In the genomic region with DNA sequence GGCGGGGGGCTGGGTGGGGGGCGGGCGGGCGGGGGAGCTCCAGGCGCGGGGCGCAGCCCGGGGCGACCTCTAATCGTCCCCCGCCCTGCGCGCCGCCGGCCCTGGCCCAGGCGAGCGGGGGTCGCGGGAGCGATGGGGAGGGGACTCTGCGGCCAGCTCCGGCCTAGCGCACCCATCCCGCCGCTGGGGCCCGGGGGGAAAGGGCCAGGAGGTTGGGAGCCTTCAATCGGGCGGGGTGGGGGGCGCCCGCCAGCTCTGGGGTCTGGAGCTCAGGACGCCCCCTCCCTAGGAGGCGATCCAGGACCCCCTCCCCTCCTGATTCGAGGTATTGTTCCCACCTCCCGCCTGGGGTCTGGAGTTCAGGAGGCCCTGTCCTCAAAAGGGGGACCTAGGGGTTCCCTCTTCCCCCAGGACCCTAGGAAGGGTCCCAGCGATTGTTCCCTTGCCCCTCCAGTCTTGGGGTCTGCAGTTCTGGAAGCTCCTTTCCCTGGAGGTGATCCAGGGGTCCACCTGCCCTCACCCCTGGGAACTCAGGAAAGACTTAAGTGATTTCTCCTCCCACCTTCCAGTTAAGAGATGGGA, we compare ENCODE assay signal across 8 cellular contexts. TPM values are rescaled to one million over a fixed set of nuclear protein-coding genes. Genes with fewer than 3 reads are reported as not detected.
DNase-seq lines count a peak whose midpoint lies in the region; ATAC-seq, FAIRE-seq and TF ChIP-seq lines count a peak whose summit lies in the region.

No MANE protein-coding gene starts in this region.

- no peaks in the 10 kb centered on the region for H3K9me3 ChIP-seq in CD4-positive, alpha-beta T cell (ENCODE audit: control insufficient read depth, low read length)
- no peaks in the 10 kb centered on the region for H3K9me3 ChIP-seq in NT2/D1 (ENCODE audit: insufficient read depth, low read length)
- no peaks in the 10 kb centered on the region for H3K9me3 ChIP-seq in endothelial cell of umbilical vein (replicated peaks; ENCODE audit: control insufficient read depth, insufficient read depth, low read length)
- no peaks in the 10 kb centered on the region for H3K9me3 ChIP-seq in ovary

- H3K9ac ChIP-seq in NT2/D1 (ENCODE audit: insufficient read length, low read depth) (peak overlapping the region; percentile 87), endothelial cell of umbilical vein (replicated peaks; ENCODE audit: extremely low read depth, insufficient read depth, low read length) (peak overlapping the region; percentile 82)

- no TSS peak for BruUV-seq in endothelial cell of umbilical vein (replicated peaks; lab: Mats Ljungman, UMichigan)

- intact Hi-C loops in CD4-positive, alpha-beta T cell (cut with DNase I, micrococcal nuclease): no loop called here
- intact Hi-C loops in endothelial cell of umbilical vein (cut with micrococcal nuclease) (no loop called here), ovary (cut with DNase I) (no loop called here)

- H3K4me1 ChIP-seq in NT2/D1 (ENCODE audit: insufficient read depth, insufficient read length) (peaks cover 9% of the 10 kb centered on the region), endothelial cell of umbilical vein (ENCODE audit: control insufficient read depth, extremely low read depth, insufficient read depth, low read length) (peaks cover 12% of the 10 kb centered on the region), ovary (ENCODE audit: insufficient read depth) (peaks cover 8% of the 10 kb centered on the region)

- dilution Hi-C loops in endothelial cell of umbilical vein (cut with MboI; ENCODE audit: extremely low pct_ligation_motif_present, low sequenced_read_pairs): no loop called here

- peaks cover 4% of the 10 kb centered on the region for H3K79me2 ChIP-seq in endothelial cell of umbilical vein (ENCODE audit: control insufficient read depth, insufficient read depth, low read length)

- H3K27ac Mint-ChIP-seq in CD4-positive, alpha-beta T cell: no peak overlapping the region

- H3K36me3 Mint-ChIP-seq in CD4-positive, alpha-beta T cell (ENCODE audit: low read depth): no peaks in the 10 kb centered on the region

- no peak for DNase-seq in CD4-positive, alpha-beta T cell
- DNase-seq in NT2/D1 (ENCODE audit: low read depth, low spot score): no peak
- DNase-seq in endothelial cell of umbilical vein (ENCODE audit: low read depth, low spot score): no peak
- DNase-seq in ovary: peak; percentile 23 to 61 (median 51)
- DNase-seq in epidermal melanocyte (ENCODE audit: insufficient read length, low spot score): no peak
- DNase-seq in NCI-H2029 (lab: John Stamatoyannopoulos, UW): no peak

- H3K9me3 Mint-ChIP-seq in CD4-positive, alpha-beta T cell: no peaks in the 10 kb centered on the region

- H3K27me3 ChIP-seq in CD4-positive, alpha-beta T cell (ENCODE audit: control insufficient read depth, insufficient read depth, low read length): peaks cover 5% of the 10 kb centered on the region
- H3K27me3 ChIP-seq in NT2/D1 (ENCODE audit: insufficient read depth, insufficient read length) (no peaks in the 10 kb centered on the region), endothelial cell of umbilical vein (ENCODE audit: control insufficient read depth in 2 of 2, insufficient read depth in 2 of 2, low read length in 2 of 2) (peaks cover 0 to 2% of the 10 kb centered on the region in 2 experiments), ovary (no peaks in the 10 kb centered on the region)

- H3K27me3 Mint-ChIP-seq in CD4-positive, alpha-beta T cell: peaks cover 36% of the 10 kb centered on the region

- peaks cover 18% of the 10 kb centered on the region for H3K36me3 ChIP-seq in NT2/D1 (ENCODE audit: insufficient read depth, insufficient read length, low read length)
- peaks cover 0 to 11% of the 10 kb centered on the region in 2 experiments for H3K36me3 ChIP-seq in endothelial cell of umbilical vein (ENCODE audit: control insufficient read depth in 2 of 2, extremely low read depth in 1 of 2, insufficient read depth in 2 of 2, low read length in 2 of 2)
- no peaks in the 10 kb centered on the region for H3K36me3 ChIP-seq in ovary

- TF ChIP-seq POLR2A in endothelial cell of umbilical vein (IDR thresholded peaks at IDR 0.05; ENCODE audit: low read depth, low read length) (no peak), ovary (IDR thresholded peaks at IDR 0.05) (no peak)

- FAIRE-seq in endothelial cell of umbilical vein (lab: Jason Lieb, UNC): no peak

- H3K4me1 Mint-ChIP-seq in CD4-positive, alpha-beta T cell (ENCODE audit: low read depth): peaks cover 20% of the 10 kb centered on the region

- peak overlapping the region; percentile 96 for H3K4me2 ChIP-seq in endothelial cell of umbilical vein (ENCODE audit: insufficient read depth, low read length)

- H3K4me3 ChIP-seq in NT2/D1 (ENCODE audit: insufficient read length, low read depth) (peak overlapping the region; percentile 81), endothelial cell of umbilical vein (replicated peaks in 1 of 3; ENCODE audit: insufficient read depth in 1 of 3, low read depth in 1 of 3, low read length in 3 of 3) (peak overlapping the region; percentile 65 to 77 (median 69)), ovary (peak overlapping the region; percentile 58)

- peak overlapping the region; percentile 34 for H2AFZ ChIP-seq in endothelial cell of umbilical vein (ENCODE audit: low read depth, low read length)

- WGBS in ovary, 3 donors: 0 to 1% (median 0%) methylated on average over 4 to 30 of the region's 35 CpGs

- ATAC-seq in CD4-positive, alpha-beta T cell (ENCODE audit: poor library complexity): no peak
- no peak for ATAC-seq in HG03442 (IDR thresholded peaks at IDR 0.05; ENCODE audit: unreplicated experiment)
- no peak for ATAC-seq in GM19395 (IDR thresholded peaks at IDR 0.05; ENCODE audit: unreplicated experiment)

- TF ChIP-seq EP300 in ovary (IDR thresholded peaks at IDR 0.05): no peak

- CTCF ChIA-PET in CD4-positive, alpha-beta T cell (lab: Charles Lee): interaction anchor here (1.1 kb wide), 1 partner anchor 52 kb away, joined by 4 read pairs; no protein-coding TSS in a partner anchor
- CTCF ChIA-PET in endothelial cell of umbilical vein (lab: Charles Lee): interaction anchor here (0.7 to 1.6 kb wide), 4 partner anchors 8 to 162 kb away, joined by 3 to 5 read pairs (median 3); a partner anchor contains a TSS

- peak overlapping the region; percentile 69 for H3K4me3 Mint-ChIP-seq in CD4-positive, alpha-beta T cell

- H3K9me1 ChIP-seq in endothelial cell of umbilical vein (replicated peaks; ENCODE audit: control insufficient read depth, extremely low read depth, insufficient read depth, low read length): no peaks in the 10 kb centered on the region

- TF ChIP-seq CTCF in CD4-positive, alpha-beta T cell (IDR thresholded peaks at IDR 0.05): no peak
- TF ChIP-seq CTCF in endothelial cell of umbilical vein (IDR thresholded peaks at IDR 0.05; ENCODE audit: extremely low read depth in 1 of 2, insufficient read depth in 1 of 2, low read depth in 1 of 2, low read length in 2 of 2) (no peak), ovary (IDR thresholded peaks at IDR 0.05) (no peak)

- no peak overlapping the region for H3K27ac ChIP-seq in CD4-positive, alpha-beta T cell (ENCODE audit: low read depth, low read length)
- H3K27ac ChIP-seq in endothelial cell of umbilical vein (ENCODE audit: insufficient read depth, low read depth, low read length) (peak overlapping the region; percentile 26), ovary (peak overlapping the region; percentile 85 to 96)

- no peaks in the 10 kb centered on the region for H4K20me1 ChIP-seq in endothelial cell of umbilical vein (replicated peaks; ENCODE audit: control insufficient read depth, extremely low read depth, insufficient read depth, low read length)

- POLR2A ChIA-PET in CD4-positive, alpha-beta T cell (lab: Charles Lee): interaction anchor here (0.8 to 1.4 kb wide), 2 partner anchors 113 to 353 kb away, joined by 3 read pairs; a partner anchor contains a TSS
- POLR2A ChIA-PET in endothelial cell of umbilical vein (lab: Charles Lee): no interaction called here

RNA-seq across cellular contexts. Expression of a gene that starts 0.5 kb away (rescaled TPM):
- 1 to 10 TPM; 5.1 to 5.2 TPM for total RNA-seq in CD4-positive, alpha-beta T cell
- total RNA-seq in endothelial cell of umbilical vein (51.2 and 52.1 TPM in 2 replicates), ovary (100 to 1,000 TPM in 2 of 7 donors, 10 to 100 TPM in 5; 55.0 to 112 (median 88.2) TPM)
- polyA plus RNA-seq in endothelial cell of umbilical vein (83.2 and 90.6 TPM in 2 replicates), ovary (10 to 100 TPM in 1 of 2 donors, 1 to 10 TPM in 1; 9.2 to 91.7 TPM)
- polyA plus RNA-seq in endothelial cell of umbilical vein (2011; cell fraction: cytosol; rRNA removed): 49.9 and 66.1 TPM in 2 replicates
- polyA plus RNA-seq in endothelial cell of umbilical vein (2011; cell fraction: nucleus; rRNA removed): 19.7 and 22.3 TPM in 2 replicates
- 41.0 and 45.0 TPM in 2 replicates for polyA plus RNA-seq in endothelial cell of umbilical vein (2012)
- 20.9 and 27.3 TPM in 2 replicates for polyA minus RNA-seq in endothelial cell of umbilical vein
- polyA minus RNA-seq in endothelial cell of umbilical vein (2011; cell fraction: cytosol; rRNA and poly(A)+ RNA removed): 18.3 TPM
- polyA minus RNA-seq in endothelial cell of umbilical vein (2011; cell fraction: nucleus; rRNA and poly(A)+ RNA removed): 7.5 and 12.5 TPM in 2 replicates

RNA-seq across cellular contexts. Expression of a gene that starts 6.1 kb away (rescaled TPM):
- 1 to 10 TPM; 7.9 to 8.8 TPM for total RNA-seq in CD4-positive, alpha-beta T cell
- 23.0 and 26.9 TPM in 2 replicates for total RNA-seq in endothelial cell of umbilical vein
- polyA plus RNA-seq in endothelial cell of umbilical vein: 60.9 and 84.6 TPM in 2 replicates
- 22.8 and 29.4 TPM in 2 replicates for polyA plus RNA-seq in endothelial cell of umbilical vein (2011; cell fraction: cytosol; rRNA removed)
- polyA plus RNA-seq in endothelial cell of umbilical vein (2011; cell fraction: nucleus; rRNA removed): 67.0 and 81.1 TPM in 2 replicates
- 24.1 and 24.6 TPM in 2 replicates for polyA plus RNA-seq in endothelial cell of umbilical vein (2012)
- 40.6 and 63.5 TPM in 2 replicates for polyA minus RNA-seq in endothelial cell of umbilical vein
- polyA minus RNA-seq in endothelial cell of umbilical vein (2011; cell fraction: cytosol; rRNA and poly(A)+ RNA removed): 19.8 TPM
- 20.9 and 21.5 TPM in 2 replicates for polyA minus RNA-seq in endothelial cell of umbilical vein (2011; cell fraction: nucleus; rRNA and poly(A)+ RNA removed)
- total RNA-seq in ovary: 10 to 100 TPM in 6 of 7 donors, 1 to 10 TPM in 1; 9.2 to 18.9 (median 13.6) TPM
- polyA plus RNA-seq in ovary: 10 to 100 TPM in 1 of 2 donors, 1 to 10 TPM in 1; 6.1 to 20.4 TPM

RNA-seq across cellular contexts. Expression of a gene that starts 19.1 kb away (rescaled TPM):
- 10 to 100 TPM; 62.0 to 70.9 TPM for total RNA-seq in CD4-positive, alpha-beta T cell
- total RNA-seq in endothelial cell of umbilical vein (163 and 164 TPM in 2 replicates), ovary (10 to 100 TPM; 31.0 to 69.1 (median 60.1) TPM)
- polyA plus RNA-seq in endothelial cell of umbilical vein (106 and 117 TPM in 2 replicates), ovary (10 to 100 TPM; 19.0 to 30.6 TPM)
- 52.1 and 73.6 TPM in 2 replicates for polyA plus RNA-seq in endothelial cell of umbilical vein (2011; cell fraction: cytosol; rRNA removed)
- 201 and 245 TPM in 2 replicates for polyA plus RNA-seq in endothelial cell of umbilical vein (2011; cell fraction: nucleus; rRNA removed)
- polyA plus RNA-seq in endothelial cell of umbilical vein (2012): 88.8 and 135 TPM in 2 replicates
- 88.0 and 107 TPM in 2 replicates for polyA minus RNA-seq in endothelial cell of umbilical vein
- 38.6 TPM for polyA minus RNA-seq in endothelial cell of umbilical vein (2011; cell fraction: cytosol; rRNA and poly(A)+ RNA removed)
- polyA minus RNA-seq in endothelial cell of umbilical vein (2011; cell fraction: nucleus; rRNA and poly(A)+ RNA removed): 62.7 and 125 TPM in 2 replicates

RNA-seq across cellular contexts. Expression of a gene that starts 27.5 kb away (rescaled TPM):
- total RNA-seq in CD4-positive, alpha-beta T cell: not detected
- 1.3 and 1.6 TPM in 2 replicates for total RNA-seq in endothelial cell of umbilical vein
- 1.9 and 2.4 TPM in 2 replicates for polyA plus RNA-seq in endothelial cell of umbilical vein
- polyA plus RNA-seq in endothelial cell of umbilical vein (2011; cell fraction: cytosol; rRNA removed): 1.0 and 1.8 TPM in 2 replicates
- polyA plus RNA-seq in endothelial cell of umbilical vein (2011; cell fraction: nucleus; rRNA removed): 0.40 and 0.59 TPM in 2 replicates
- polyA plus RNA-seq in endothelial cell of umbilical vein (2012): 0.59 and 1.5 TPM in 2 replicates
- polyA minus RNA-seq in endothelial cell of umbilical vein: 0.44 and 1.5 TPM in 2 replicates
- 1.2 TPM for polyA minus RNA-seq in endothelial cell of umbilical vein (2011; cell fraction: cytosol; rRNA and poly(A)+ RNA removed)
- not detected in 2 replicates for polyA minus RNA-seq in endothelial cell of umbilical vein (2011; cell fraction: nucleus; rRNA and poly(A)+ RNA removed)
- total RNA-seq in ovary: 1 to 10 TPM; 2.8 to 5.1 (median 3.7) TPM
- polyA plus RNA-seq in ovary: 1 to 10 TPM in 1 of 2 donors, under 1 TPM in 1; 0.40 to 6.0 TPM

Comparison
In these comparisons a context has a peak if more than half of its experiments do, and no peak if none do; other contexts are left out.
1. DNase-seq: peak in ovary (5 of 5); none in CD4-positive, alpha-beta T cell (0 of 10), NT2/D1 (single experiment), endothelial cell of umbilical vein (single experiment), epidermal melanocyte (single experiment) and NCI-H2029 (single experiment).
2. Peak in every context shown above with its lines, with median percentiles within 50 percentile points of each other: H3K4me3 ChIP-seq.